In genomic region chr4:48836658-48837057, GRCh38 we compare ENCODE assay signal across 30 cellular contexts.
"Had no signal": no experiment of that assay in that cellular context is flagged by ENCODE, and none has a peak within 500 bp of the region (broad histone marks: within the 10 kb centered on the region; RNA-seq: fewer than 3 reads in every experiment).

No MANE protein-coding gene starts in this region.

- H3K36me3 ChIP-seq: ovary had no signal

- H2AFZ ChIP-seq: neural progenitor cell, parathyroid adenoma had no signal

- H3K27me3 ChIP-seq: neural progenitor cell, ovary, spleen, stomach, thyroid gland, tibial nerve, upper lobe of left lung, vagina had no signal

- H3K27me3 Mint-ChIP-seq: naive thymus-derived CD4-positive, alpha-beta T cell; progenitor cell of endocrine pancreas; stimulated activated naive B cell treated with anti-CD40 and anti-IgM and Interleukin-4, amounts not matched to agents 10 μg/mL and 1 μg/mL and 100 μg/mL, for 72 hours; stimulated activated naive CD8-positive, alpha-beta T cell treated with anti-CD3 and anti-CD28 coated beads, Interleukin-15, Interleukin-2, amounts not matched to agents 100 ng/mL and 50 ng/mL, for 24 hours had no signal

- FAIRE-seq: urothelium cell line had no signal

- H3K27ac Mint-ChIP-seq: naive thymus-derived CD4-positive, alpha-beta T cell; natural killer cell; nephron; neural progenitor cell; progenitor cell of endocrine pancreas; stimulated activated effector memory CD8-positive, alpha-beta T cell treated with anti-CD3 and anti-CD28 coated beads, Interleukin-12 subunit alpha, Interleukin-12 subunit beta, amount 100 ng/mL, for 72 hours; stimulated activated naive B cell treated with anti-CD40 and anti-IgM and Interleukin-4, amounts not matched to agents 10 μg/mL and 1 μg/mL and 100 μg/mL, for 72 hours; stimulated activated naive CD8-positive, alpha-beta T cell treated with anti-CD3 and anti-CD28 coated beads, Interleukin-15, Interleukin-2, amounts not matched to agents 100 ng/mL and 50 ng/mL, for 24 hours had no signal

- H3K9me3 ChIP-seq: ovary, psoas muscle, spleen, stomach, thoracic aorta, thyroid gland, tibial nerve, upper lobe of left lung, vagina had no signal

- H3K4me3 Mint-ChIP-seq: naive thymus-derived CD4-positive, alpha-beta T cell; natural killer cell; nephron; neural progenitor cell; stimulated activated effector memory CD8-positive, alpha-beta T cell treated with anti-CD3 and anti-CD28 coated beads, Interleukin-12 subunit alpha, Interleukin-12 subunit beta, amount 100 ng/mL, for 72 hours; stimulated activated naive B cell treated with anti-CD40 and anti-IgM and Interleukin-4, amounts not matched to agents 10 μg/mL and 1 μg/mL and 100 μg/mL, for 72 hours; stimulated activated naive CD8-positive, alpha-beta T cell treated with anti-CD3 and anti-CD28 coated beads, Interleukin-15, Interleukin-2, amounts not matched to agents 100 ng/mL and 50 ng/mL, for 24 hours had no signal

- H3K4me2 ChIP-seq: neural progenitor cell, smooth muscle cell had no signal

- H3K4me1 ChIP-seq: parathyroid adenoma had no signal

- H3K27ac ChIP-seq: neural progenitor cell, ovary, parathyroid adenoma, psoas muscle, skin epidermis, spleen, stomach, thoracic aorta, thyroid gland, tibial nerve, upper lobe of left lung, vagina had no signal

- DNase-seq: naive thymus-derived CD4-positive, alpha-beta T cell; natural killer cell; occipital lobe; ovary; posterior cingulate gyrus; psoas muscle; right cardiac atrium; spleen; stimulated activated CD4-positive, alpha-beta T cell treated with anti-CD3 and anti-CD28 coated beads, Interleukin-12 subunit alpha, Interleukin-12 subunit beta, amount 100 ng/mL, for 4 hours; stimulated activated CD4-positive, alpha-beta T cell treated with anti-CD3 and anti-CD28 coated beads, Interleukin-1b, Interleukin-23, amount 100 ng/mL, for 48 hours; stimulated activated CD4-positive, alpha-beta T cell treated with anti-CD3 and anti-CD28 coated beads, Interleukin-4, amount 100 ng/mL, for 24 hours; stimulated activated naive B cell treated with anti-CD40 and anti-IgM and Interleukin-4, amounts not matched to agents 10 μg/mL and 1 μg/mL and 100 μg/mL, for 72 hours; stimulated activated naive CD4-positive, alpha-beta T cell treated with Interleukin-2 at 50 U/mL for 16 hours; stomach; thyroid gland; trophoblast cell; upper lobe of left lung had no signal

- H3K9ac ChIP-seq: neural progenitor cell, parathyroid adenoma had no signal

- H3K4me3 ChIP-seq: neural progenitor cell, ovary, psoas muscle, skin epidermis, smooth muscle cell, spleen, stomach, thoracic aorta, thyroid gland, tibial nerve, upper lobe of left lung, vagina had no signal

- H3K9me3 Mint-ChIP-seq: naive thymus-derived CD4-positive, alpha-beta T cell; natural killer cell; nephron; neural progenitor cell; stimulated activated effector memory CD8-positive, alpha-beta T cell treated with anti-CD3 and anti-CD28 coated beads, Interleukin-12 subunit alpha, Interleukin-12 subunit beta, amount 100 ng/mL, for 72 hours; stimulated activated naive B cell treated with anti-CD40 and anti-IgM and Interleukin-4, amounts not matched to agents 10 μg/mL and 1 μg/mL and 100 μg/mL, for 72 hours; stimulated activated naive CD8-positive, alpha-beta T cell treated with anti-CD3 and anti-CD28 coated beads, Interleukin-15, Interleukin-2, amounts not matched to agents 100 ng/mL and 50 ng/mL, for 24 hours had no signal

- ATAC-seq: naive thymus-derived CD4-positive, alpha-beta T cell; natural killer cell; psoas muscle; right cardiac atrium; sciatic nerve; stimulated activated effector memory CD8-positive, alpha-beta T cell treated with anti-CD3 and anti-CD28 coated beads, Interleukin-12 subunit alpha, Interleukin-12 subunit beta, amount 100 ng/mL, for 72 hours; stimulated activated naive B cell treated with anti-CD40 and anti-IgM and Interleukin-4, amounts not matched to agents 10 μg/mL and 1 μg/mL and 100 μg/mL, for 72 hours had no signal
